ENCODE assay signal across 10 cellular contexts in genomic region chr3:70476174-70476573, GRCh38.
"Had no signal": no experiment of that assay in that cellular context is flagged by ENCODE, and none has a peak within 500 bp of the region (broad histone marks: within the 10 kb centered on the region; RNA-seq: fewer than 3 reads in every experiment).

No MANE protein-coding gene starts in this region.

- ATAC-seq: HCT116, HepG2 had no signal

- H3K27ac Mint-ChIP-seq: HFFc6, IgD-negative memory B cell had no signal

- H3K4me1 Mint-ChIP-seq: IgD-negative memory B cell had no signal

- H3K4me2 ChIP-seq: KMS-11 had no signal

- H3K27ac ChIP-seq: GM23248, HL-60, KMS-11 had no signal

- H3K27me3 Mint-ChIP-seq: IgD-negative memory B cell had no signal

- H3K36me3 ChIP-seq: HAP-1 had no signal

- H2AFZ ChIP-seq: GM23248 had no signal

- H3K36me3 Mint-ChIP-seq: IgD-negative memory B cell had no signal

- H3K4me3 ChIP-seq: GM23248, HAP-1 had no signal

- DNase-seq: GM23248, H7, HFFc6, KBM-7 had no signal

- H3K4me3 Mint-ChIP-seq: HFFc6, IgD-negative memory B cell had no signal

- H3K9me3 ChIP-seq: HAP-1 had no signal

- H3K9ac ChIP-seq: GM23248, KMS-11 had no signal
